In the genomic region with DNA sequence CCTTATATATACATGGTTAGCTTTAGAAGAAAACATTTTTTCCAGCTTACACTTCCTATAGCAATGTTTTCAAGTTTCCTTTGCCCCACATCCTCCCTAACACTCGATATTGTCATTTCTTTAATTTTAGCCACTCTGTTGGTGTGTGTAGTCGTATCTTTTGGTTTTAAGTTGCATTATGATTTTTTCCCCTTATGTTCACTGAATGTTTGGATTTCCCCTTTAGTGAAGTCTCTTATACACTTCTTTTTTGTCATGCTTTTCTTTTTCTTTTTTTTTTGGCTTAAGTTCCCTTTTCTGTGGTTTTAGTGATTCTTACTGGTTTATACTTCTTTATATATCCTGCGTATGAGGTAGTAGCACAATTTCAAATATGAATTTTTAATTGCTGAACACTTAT, we compare ENCODE assay signal across 13 cellular contexts.
"Had no signal": no experiment of that assay in that cellular context is flagged by ENCODE, and none has a peak within 500 bp of the region (broad histone marks: within the 10 kb centered on the region; RNA-seq: fewer than 3 reads in every experiment).

No MANE protein-coding gene starts in this region.

- H3K27ac Mint-ChIP-seq: activated naive CD4-positive, alpha-beta T cell treated with anti-CD3 and anti-CD28 coated beads, Interleukin-2, amount 50 U/mL, for 72 hours; WTC11 had no signal

- DNase-seq: activated CD8-positive, alpha-beta memory T cell treated with anti-CD3 and anti-CD28 coated beads, Interleukin-2, amount 50 U/mL, for 4 hours; anterior cingulate cortex; dorsolateral prefrontal cortex; hippocampal formation; lower lobe of right lung; midbrain; transverse colon had no signal

- H3K4me1 ChIP-seq: breast epithelium, lower lobe of right lung, right atrium auricular region had no signal

- H3K9me3 Mint-ChIP-seq: WTC11 had no signal

- H3K4me3 ChIP-seq: breast epithelium, dorsolateral prefrontal cortex, lower lobe of right lung, right atrium auricular region, skin epidermis, transverse colon had no signal

- ATAC-seq: esophagus mucosa, lower lobe of right lung, WTC11 had no signal

- H3K9me3 ChIP-seq: breast epithelium, lower lobe of right lung, right atrium auricular region, transverse colon had no signal

- H3K36me3 ChIP-seq: breast epithelium, right atrium auricular region, transverse colon had no signal

- H3K27ac ChIP-seq: breast epithelium, dorsolateral prefrontal cortex, lower lobe of right lung, right atrium auricular region, skin epidermis, transverse colon had no signal

- H3K27me3 ChIP-seq: breast epithelium, dorsolateral prefrontal cortex, right atrium auricular region, transverse colon had no signal

- H3K4me3 Mint-ChIP-seq: WTC11 had no signal
